8 cellular contexts compared by ENCODE assay signal in the genomic region with DNA sequence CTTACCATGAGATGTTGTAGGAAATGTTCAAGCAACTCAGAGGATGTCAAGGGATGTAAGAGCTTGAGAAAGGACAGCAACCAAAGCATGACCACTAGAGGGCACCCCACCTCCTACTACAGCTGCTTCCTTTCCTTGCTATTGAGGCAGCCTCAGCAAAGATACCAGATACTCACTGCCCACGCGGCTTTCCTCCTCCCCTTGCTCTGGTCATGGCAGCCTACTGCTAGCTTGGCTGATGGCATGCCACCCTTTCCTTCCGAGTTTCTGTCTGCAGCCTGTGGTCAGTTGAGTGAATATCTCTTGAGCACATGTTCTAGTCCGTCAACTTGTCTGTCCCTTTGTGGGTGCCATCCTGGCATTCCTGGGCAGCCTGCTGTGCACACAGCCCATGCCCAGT. TPM values are rescaled to one million over a fixed set of nuclear protein-coding genes. Genes with fewer than 3 reads are reported as not detected.
DNase-seq lines count a peak whose midpoint lies in the region; ATAC-seq and TF ChIP-seq lines count a peak whose summit lies in the region.

No MANE protein-coding gene starts in this region.

- H3K4me3 ChIP-seq in SU-DHL-6 (ENCODE audit: insufficient read depth, low read length, poor library complexity, severe bottlenecking) (no peak overlapping the region), upper lobe of right lung (no peak overlapping the region)

- peaks cover 37% of the 10 kb centered on the region for H3K4me1 Mint-ChIP-seq in activated naive CD8-positive, alpha-beta T cell treated with anti-CD3 and anti-CD28 coated beads for 36 hours

- H2AFZ ChIP-seq in SU-DHL-6 (ENCODE audit: low read depth, low read length, severe bottlenecking) = no peak overlapping the region

- peak; percentile 85 for TF ChIP-seq CTCF in SU-DHL-6 (IDR thresholded peaks at IDR 0.05; ENCODE audit: insufficient read depth, low read length, poor library complexity, severe bottlenecking)
- TF ChIP-seq CTCF in upper lobe of right lung (IDR thresholded peaks at IDR 0.05) = peak; percentile 89

- H3K9ac ChIP-seq in SU-DHL-6 (ENCODE audit: low read length) = no peak overlapping the region

- H3K27me3 Mint-ChIP-seq in activated naive CD8-positive, alpha-beta T cell treated with anti-CD3 and anti-CD28 coated beads for 36 hours = no peaks in the 10 kb centered on the region

- peak; percentile 54 for ATAC-seq in GM18867 (IDR thresholded peaks at IDR 0.05; ENCODE audit: unreplicated experiment)
- ATAC-seq in Right ventricle myocardium inferior = peak; percentile 74
- ATAC-seq in upper lobe of right lung = peak; percentile 96

- DNase-seq in A172 (ENCODE audit: low spot score) (peak; percentile 85), NCI-H128 (lab: John Stamatoyannopoulos, UW; ENCODE audit: unreplicated experiment) (peak; percentile 46), Right ventricle myocardium inferior (ENCODE audit: missing footprints) (peak; percentile 78), posterior cingulate gyrus (peak; percentile 71 to 97 (median 88)), upper lobe of right lung (peak; percentile 77)
- DNase-seq in activated naive CD8-positive, alpha-beta T cell treated with anti-CD3 and anti-CD28 coated beads for 36 hours = peak; percentile 78

- no peaks in the 10 kb centered on the region for H4K20me1 ChIP-seq in SU-DHL-6 (ENCODE audit: low read depth, low read length)

- H3K9me3 ChIP-seq in SU-DHL-6 (ENCODE audit: insufficient read depth, low read length) (no peaks in the 10 kb centered on the region), upper lobe of right lung (no peaks in the 10 kb centered on the region)

- peaks cover 35% of the 10 kb centered on the region for H3K36me3 Mint-ChIP-seq in activated naive CD8-positive, alpha-beta T cell treated with anti-CD3 and anti-CD28 coated beads for 36 hours

- intact Hi-C loops in Right ventricle myocardium inferior (cut with DNase I) = loop anchor here (1.0 kb wide), 1 partner anchor 140 kb away; no protein-coding TSS in a partner anchor
- intact Hi-C loops in posterior cingulate gyrus (cut with DNase I) = loop anchor here (1.0 to 10.0 kb wide), 3 partner anchors 140 to 897 kb away; partner anchors contain the start of gene CCR5
- intact Hi-C loops in upper lobe of right lung (cut with DNase I) = loop anchor here (5.0 kb wide), 1 partner anchor 138 kb away; no protein-coding TSS in a partner anchor

- H3K9me2 ChIP-seq in SU-DHL-6 (replicated peaks; ENCODE audit: insufficient read depth, low read length) = no peaks in the 10 kb centered on the region

- H3K4me2 ChIP-seq in SU-DHL-6 (ENCODE audit: low read depth, low read length, poor library complexity, severe bottlenecking) = no peak overlapping the region

- H3K79me2 ChIP-seq in SU-DHL-6 (ENCODE audit: insufficient read depth, low read length) = no peaks in the 10 kb centered on the region

- H3K27me3 ChIP-seq in SU-DHL-6 (ENCODE audit: low read length) = no peaks in the 10 kb centered on the region
- H3K27me3 ChIP-seq in upper lobe of right lung = no peaks in the 10 kb centered on the region

- H3F3A ChIP-seq in SU-DHL-6 (ENCODE audit: insufficient read depth) = no peaks in the 10 kb centered on the region

- H3K9me3 Mint-ChIP-seq in activated naive CD8-positive, alpha-beta T cell treated with anti-CD3 and anti-CD28 coated beads for 36 hours = peaks cover 4% of the 10 kb centered on the region

- H3K4me1 ChIP-seq in upper lobe of right lung = peaks cover 16% of the 10 kb centered on the region

- H3K27ac ChIP-seq in SU-DHL-6 (ENCODE audit: low read depth, low read length) = no peak overlapping the region
- H3K27ac ChIP-seq in upper lobe of right lung = peak overlapping the region; percentile 25

- H3K36me3 ChIP-seq in SU-DHL-6 (ENCODE audit: low read length) (0 out of 2 replicates have a peak, but pooled peaks cover 5% of the 10 kb centered on the region), upper lobe of right lung (peaks cover 44% of the 10 kb centered on the region)

- no peak overlapping the region for H3K4me3 Mint-ChIP-seq in activated naive CD8-positive, alpha-beta T cell treated with anti-CD3 and anti-CD28 coated beads for 36 hours

- peak overlapping the region; percentile 0 for H3K27ac Mint-ChIP-seq in activated naive CD8-positive, alpha-beta T cell treated with anti-CD3 and anti-CD28 coated beads for 36 hours

RNA-seq across cellular contexts. Expression of gene CXCR6, which starts 4.4 kb away (rescaled TPM):
- not detected in 2 replicates for total RNA-seq in A172 (2014; rRNA removed; shearing (Covaris generic))
- under 1 TPM; 0.49 to 0.58 TPM for total RNA-seq in activated naive CD8-positive, alpha-beta T cell treated with anti-CD3 and anti-CD28 coated beads for 36 hours
- total RNA-seq in Right ventricle myocardium inferior (0.19 TPM), upper lobe of right lung (4.7 TPM)

RNA-seq across cellular contexts. Expression of gene CCR9, which starts 52.5 kb away (rescaled TPM):
- not detected in 2 replicates for total RNA-seq in A172 (2014; rRNA removed; shearing (Covaris generic))
- not detected for total RNA-seq in activated naive CD8-positive, alpha-beta T cell treated with anti-CD3 and anti-CD28 coated beads for 36 hours
- not detected for total RNA-seq in Right ventricle myocardium inferior
- not detected for total RNA-seq in upper lobe of right lung

RNA-seq across cellular contexts. Expression of gene FYCO1, which starts 56.8 kb away (rescaled TPM):
- 6.3 and 7.3 TPM in 2 replicates for total RNA-seq in A172 (2014; rRNA removed; shearing (Covaris generic))
- 10 to 100 TPM in 1 of 2 experiments, 1 to 10 TPM in 1; 9.4 to 10.2 TPM for total RNA-seq in activated naive CD8-positive, alpha-beta T cell treated with anti-CD3 and anti-CD28 coated beads for 36 hours
- 107 TPM for total RNA-seq in Right ventricle myocardium inferior
- total RNA-seq in upper lobe of right lung = 47.3 TPM
